ENCODE assay signal across 16 cellular contexts in the genomic region with DNA sequence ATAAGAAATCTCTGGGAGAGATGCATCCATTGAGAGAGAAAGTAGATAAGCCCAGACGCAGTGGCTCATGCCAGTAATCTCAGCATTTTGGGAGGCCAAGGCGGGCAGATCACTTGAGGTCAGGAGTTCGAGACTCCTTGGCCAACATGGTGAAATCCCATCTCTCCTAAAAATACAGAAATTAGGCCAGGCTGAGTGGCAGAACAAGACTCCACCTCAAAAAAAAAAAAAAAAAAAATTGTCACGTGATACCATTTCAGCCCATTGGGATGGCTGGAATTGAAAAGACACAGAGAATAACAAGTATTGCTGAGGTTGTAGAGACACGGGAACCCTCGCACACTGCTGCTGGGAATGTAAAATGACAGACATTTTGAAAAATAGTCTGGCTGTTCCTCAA. TPM values are rescaled to one million over a fixed set of nuclear protein-coding genes. Genes with fewer than 3 reads are reported as not detected.
DNase-seq lines count a peak whose midpoint lies in the region; ATAC-seq and TF ChIP-seq lines count a peak whose summit lies in the region.
"Had no signal": no experiment of that assay in that cellular context is flagged by ENCODE, and none has a peak within 500 bp of the region (broad histone marks: within the 10 kb centered on the region; RNA-seq: fewer than 3 reads in every experiment).

No MANE protein-coding gene starts in this region.

- peak overlapping the region; percentile 98 for H3K27ac Mint-ChIP-seq in activated T-cell treated with anti-CD3 and anti-CD28 coated beads, Interleukin-2, amount 50 U/mL, for 72 hours
- H3K27ac Mint-ChIP-seq in activated T-helper 1 cell treated with anti-CD3 and anti-CD28 coated beads, Interleukin-12 subunit alpha, Interleukin-12 subunit beta, Interleukin-2, Interleukin-4 antibody, amounts not matched to agents 30 ng/mL and 10 ng/mL and 1 ng/mL, durations not matched to agents 14 hours and 24 hours and 36 hours, result no peak overlapping the region
- peak overlapping the region in 8 of 9 donors; percentile 42 to 100 (median 78) for H3K27ac Mint-ChIP-seq in naive thymus-derived CD4-positive, alpha-beta T cell

- no peak overlapping the region for H3K27ac ChIP-seq in naive thymus-derived CD4-positive, alpha-beta T cell (ENCODE audit: low read depth, low read length)
- H3K27ac ChIP-seq in gastroesophageal sphincter, result no peak overlapping the region

- no peaks in the 10 kb centered on the region for H3K27me3 ChIP-seq in naive thymus-derived CD4-positive, alpha-beta T cell (ENCODE audit: control insufficient read depth in 2 of 2, insufficient read depth in 2 of 2, low read length in 2 of 2)
- peaks cover 21% of the 10 kb centered on the region for H3K27me3 ChIP-seq in gastroesophageal sphincter
- H3K27me3 ChIP-seq: Peyer's patch had no signal

- POLR2A ChIA-PET in naive thymus-derived CD4-positive, alpha-beta T cell (lab: Charles Lee), result interaction anchor here (0.7 to 10.4 kb wide), 8 partner anchors 7 to 73 kb away, joined by 3 to 182 read pairs (median 5); a partner anchor contains a TSS

- H3K4me1 Mint-ChIP-seq in activated T-cell treated with anti-CD3 and anti-CD28 coated beads, Interleukin-2, amount 50 U/mL, for 72 hours (ENCODE audit: low read depth), result peaks cover 62% of the 10 kb centered on the region
- peaks cover 40% of the 10 kb centered on the region for H3K4me1 Mint-ChIP-seq in activated T-helper 1 cell treated with anti-CD3 and anti-CD28 coated beads, Interleukin-12 subunit alpha, Interleukin-12 subunit beta, Interleukin-2, Interleukin-4 antibody, amounts not matched to agents 30 ng/mL and 10 ng/mL and 1 ng/mL, durations not matched to agents 14 hours and 24 hours and 36 hours (ENCODE audit: low read depth)
- H3K4me1 Mint-ChIP-seq in naive thymus-derived CD4-positive, alpha-beta T cell, result peaks cover 34 to 53% (median 50%) of the 10 kb centered on the region in 7 donors

- peaks cover 21 to 26% of the 10 kb centered on the region in 2 donors for H3K36me3 Mint-ChIP-seq in activated T-cell treated with anti-CD3 and anti-CD28 coated beads, Interleukin-2, amount 50 U/mL, for 72 hours (ENCODE audit: insufficient read depth in 2 of 2)
- peaks cover 30% of the 10 kb centered on the region for H3K36me3 Mint-ChIP-seq in activated T-helper 1 cell treated with anti-CD3 and anti-CD28 coated beads, Interleukin-12 subunit alpha, Interleukin-12 subunit beta, Interleukin-2, Interleukin-4 antibody, amounts not matched to agents 30 ng/mL and 10 ng/mL and 1 ng/mL, durations not matched to agents 14 hours and 24 hours and 36 hours (ENCODE audit: low read depth)
- peaks cover 8 to 45% (median 10%) of the 10 kb centered on the region in 5 donors for H3K36me3 Mint-ChIP-seq in naive thymus-derived CD4-positive, alpha-beta T cell

- peaks cover 0 to 10% (median 3%) of the 10 kb centered on the region in 3 experiments for H3K36me3 ChIP-seq in naive thymus-derived CD4-positive, alpha-beta T cell (ENCODE audit: control insufficient read depth in 2 of 3, insufficient read depth in 3 of 3, low read length in 3 of 3)
- H3K36me3 ChIP-seq in gastroesophageal sphincter, result no peaks in the 10 kb centered on the region
- H3K36me3 ChIP-seq: HAP-1, Peyer's patch had no signal

- intact Hi-C loops in activated T-helper 1 cell treated with anti-CD3 and anti-CD28 coated beads, Interleukin-12 subunit alpha, Interleukin-12 subunit beta, Interleukin-2, Interleukin-4 antibody, amounts not matched to agents 30 ng/mL and 10 ng/mL and 1 ng/mL, durations not matched to agents 14 hours and 24 hours and 36 hours (cut with micrococcal nuclease), result no loop called here
- intact Hi-C loops in naive thymus-derived CD4-positive, alpha-beta T cell (cut with micrococcal nuclease), result no loop called here

- H3K9me3 Mint-ChIP-seq in activated T-cell treated with anti-CD3 and anti-CD28 coated beads, Interleukin-2, amount 50 U/mL, for 72 hours, result no peaks in the 10 kb centered on the region
- H3K9me3 Mint-ChIP-seq in activated T-helper 1 cell treated with anti-CD3 and anti-CD28 coated beads, Interleukin-12 subunit alpha, Interleukin-12 subunit beta, Interleukin-2, Interleukin-4 antibody, amounts not matched to agents 30 ng/mL and 10 ng/mL and 1 ng/mL, durations not matched to agents 14 hours and 24 hours and 36 hours, result peaks cover 7% of the 10 kb centered on the region
- peaks cover 0 to 6% (median 0%) of the 10 kb centered on the region in 11 donors for H3K9me3 Mint-ChIP-seq in naive thymus-derived CD4-positive, alpha-beta T cell

- CTCF ChIA-PET in naive thymus-derived CD4-positive, alpha-beta T cell (lab: Charles Lee), result interaction anchor here (1.4 to 13.9 kb wide), 5 partner anchors 14 to 109 kb away, joined by 3 to 244 read pairs (median 4); a partner anchor contains a TSS

- TF ChIP-seq POLR2A in gastroesophageal sphincter (IDR thresholded peaks at IDR 0.05), result no peak

- no peaks in the 10 kb centered on the region for H3K9me3 ChIP-seq in naive thymus-derived CD4-positive, alpha-beta T cell (ENCODE audit: control insufficient read depth in 2 of 3, low read length in 3 of 3)
- no peaks in the 10 kb centered on the region for H3K9me3 ChIP-seq in gastroesophageal sphincter
- H3K9me3 ChIP-seq: HAP-1, Peyer's patch had no signal

- no peak for TF ChIP-seq EP300 in gastroesophageal sphincter (IDR thresholded peaks at IDR 0.05)

- 75 to 80% methylated on average over 5 to 6 of the region's 6 CpGs for WGBS in gastroesophageal sphincter (ENCODE audit: low coverage in 1 of 2), 2 donors

- no peak for TF ChIP-seq CTCF in gastroesophageal sphincter (IDR thresholded peaks at IDR 0.05)

- no peak for DNase-seq in activated T-cell treated with anti-CD3 and anti-CD28 coated beads, Interleukin-2, amount 50 U/mL, for 72 hours
- DNase-seq in activated T-cell treated with anti-CD3 and anti-CD28 coated beads, Interleukin-2, amount 50 U/mL, for 1 hour, result no peak
- no peak for DNase-seq in activated T-helper 1 cell treated with anti-CD3 and anti-CD28 coated beads, Interleukin-12 subunit alpha, Interleukin-12 subunit beta, Interleukin-2, Interleukin-4 antibody, amounts not matched to agents 30 ng/mL and 10 ng/mL and 1 ng/mL, durations not matched to agents 14 hours and 24 hours and 36 hours (ENCODE audit: low spot score)
- no peak for DNase-seq in naive thymus-derived CD4-positive, alpha-beta T cell
- no peak for DNase-seq in AG08395 (ENCODE audit: low spot score)
- DNase-seq: DMS153, NCI-H1417 treated with DMSO at 0.1 percent for 48 hours, NCI-H2029, NCI-H510A, NCI-H82, Peyer's patch had no signal

- no peak overlapping the region for H3K4me3 ChIP-seq in naive thymus-derived CD4-positive, alpha-beta T cell (ENCODE audit: low read length)
- no peak overlapping the region for H3K4me3 ChIP-seq in gastroesophageal sphincter
- H3K4me3 ChIP-seq: HAP-1, Peyer's patch had no signal

- H3K4me3 Mint-ChIP-seq in activated T-cell treated with anti-CD3 and anti-CD28 coated beads, Interleukin-2, amount 50 U/mL, for 72 hours, result peak overlapping the region; percentile 98 to 100
- H3K4me3 Mint-ChIP-seq in activated T-helper 1 cell treated with anti-CD3 and anti-CD28 coated beads, Interleukin-12 subunit alpha, Interleukin-12 subunit beta, Interleukin-2, Interleukin-4 antibody, amounts not matched to agents 30 ng/mL and 10 ng/mL and 1 ng/mL, durations not matched to agents 14 hours and 24 hours and 36 hours, result peak overlapping the region; percentile 29
- peak overlapping the region in 1 of 10 donors; percentile 14 for H3K4me3 Mint-ChIP-seq in naive thymus-derived CD4-positive, alpha-beta T cell

- no peak for ATAC-seq in activated T-cell treated with anti-CD3 and anti-CD28 coated beads, Interleukin-2, amount 50 U/mL, for 72 hours (replicated peaks in 1 of 2)
- no peak for ATAC-seq in naive thymus-derived CD4-positive, alpha-beta T cell
- ATAC-seq in gastroesophageal sphincter, result no peak
- ATAC-seq in GM18909 (IDR thresholded peaks at IDR 0.05; ENCODE audit: poor library complexity, unreplicated experiment), result no peak

- no peaks in the 10 kb centered on the region for H3K27me3 Mint-ChIP-seq in activated T-cell treated with anti-CD3 and anti-CD28 coated beads, Interleukin-2, amount 50 U/mL, for 72 hours (ENCODE audit: low read depth)
- H3K27me3 Mint-ChIP-seq in activated T-helper 1 cell treated with anti-CD3 and anti-CD28 coated beads, Interleukin-12 subunit alpha, Interleukin-12 subunit beta, Interleukin-2, Interleukin-4 antibody, amounts not matched to agents 30 ng/mL and 10 ng/mL and 1 ng/mL, durations not matched to agents 14 hours and 24 hours and 36 hours (ENCODE audit: insufficient read depth), result peaks cover 2% of the 10 kb centered on the region
- H3K27me3 Mint-ChIP-seq in naive thymus-derived CD4-positive, alpha-beta T cell, result no peaks in the 10 kb centered on the region

- H3K4me1 ChIP-seq in naive thymus-derived CD4-positive, alpha-beta T cell (ENCODE audit: control insufficient read depth in 2 of 2, insufficient read depth in 2 of 2, low read length in 2 of 2), result peaks cover 25 to 27% of the 10 kb centered on the region in 2 donors
- H3K4me1 ChIP-seq in gastroesophageal sphincter, result peaks cover 0 to 48% (median 11%) of the 10 kb centered on the region in 3 donors

RNA-seq across cellular contexts. Expression of a gene that starts 2.9 kb away (rescaled TPM):
- total RNA-seq in activated T-cell treated with anti-CD3 and anti-CD28 coated beads, Interleukin-2, amount 50 U/mL, for 72 hours, result 1,000 to 10,000 TPM; 1,427 to 2,251 TPM
- total RNA-seq in activated T-helper 1 cell treated with anti-CD3 and anti-CD28 coated beads, Interleukin-12 subunit alpha, Interleukin-12 subunit beta, Interleukin-2, Interleukin-4 antibody, amounts not matched to agents 30 ng/mL and 10 ng/mL and 1 ng/mL, durations not matched to agents 14 hours and 24 hours and 36 hours, result 993 TPM in 2 replicates
- total RNA-seq in naive thymus-derived CD4-positive, alpha-beta T cell, result 1,000 to 10,000 TPM in 1 of 5 experiments, 100 to 1,000 TPM in 4; 351 to 3,697 (median 587) TPM
- 1,000 to 10,000 TPM; 1,418 to 1,605 TPM for polyA plus RNA-seq in naive thymus-derived CD4-positive, alpha-beta T cell
- total RNA-seq in gastroesophageal sphincter, result 10 to 100 TPM in 3 of 4 donors, 1 to 10 TPM in 1; 2.6 to 39.0 (median 21.6) TPM

RNA-seq across cellular contexts. Expression of a gene that starts 16.2 kb away (rescaled TPM):
- 1 to 10 TPM; 2.3 to 5.2 TPM for total RNA-seq in activated T-cell treated with anti-CD3 and anti-CD28 coated beads, Interleukin-2, amount 50 U/mL, for 72 hours
- 11.9 and 12.8 TPM in 2 replicates for total RNA-seq in activated T-helper 1 cell treated with anti-CD3 and anti-CD28 coated beads, Interleukin-12 subunit alpha, Interleukin-12 subunit beta, Interleukin-2, Interleukin-4 antibody, amounts not matched to agents 30 ng/mL and 10 ng/mL and 1 ng/mL, durations not matched to agents 14 hours and 24 hours and 36 hours
- 10 to 100 TPM in 2 of 5 experiments, 1 to 10 TPM in 1, under 1 TPM in 2; 0.73 to 64.4 (median 3.7) TPM for total RNA-seq in naive thymus-derived CD4-positive, alpha-beta T cell
- under 1 TPM; 0.64 to 0.93 TPM for polyA plus RNA-seq in naive thymus-derived CD4-positive, alpha-beta T cell
- 1 to 10 TPM in 2 of 4 donors, not detected in 2; 1.6 to 2.6 TPM for total RNA-seq in gastroesophageal sphincter

RNA-seq across cellular contexts. Expression of a gene that starts 25.8 kb away (rescaled TPM):
- total RNA-seq in activated T-cell treated with anti-CD3 and anti-CD28 coated beads, Interleukin-2, amount 50 U/mL, for 72 hours, result under 1 TPM in 1 of 2 donors, not detected in 1; 0.30 TPM
- total RNA-seq in activated T-helper 1 cell treated with anti-CD3 and anti-CD28 coated beads, Interleukin-12 subunit alpha, Interleukin-12 subunit beta, Interleukin-2, Interleukin-4 antibody, amounts not matched to agents 30 ng/mL and 10 ng/mL and 1 ng/mL, durations not matched to agents 14 hours and 24 hours and 36 hours, result 0.20 TPM in 1 of 2 replicates, not detected in the other
- 1 to 10 TPM in 1 of 5 experiments, not detected in 4; 1.0 TPM for total RNA-seq in naive thymus-derived CD4-positive, alpha-beta T cell
- polyA plus RNA-seq in naive thymus-derived CD4-positive, alpha-beta T cell, result not detected
- 1 to 10 TPM in 1 of 4 donors, under 1 TPM in 2, not detected in 1; 0.31 to 3.1 (median 0.31) TPM for total RNA-seq in gastroesophageal sphincter
- total RNA-seq: LHCN-M2, Right ventricle myocardium superior had no signal

RNA-seq across cellular contexts. Expression of a gene that starts 36.5 kb away (rescaled TPM):
- total RNA-seq in activated T-cell treated with anti-CD3 and anti-CD28 coated beads, Interleukin-2, amount 50 U/mL, for 72 hours, result under 1 TPM; 0.28 to 0.48 TPM
- total RNA-seq in activated T-helper 1 cell treated with anti-CD3 and anti-CD28 coated beads, Interleukin-12 subunit alpha, Interleukin-12 subunit beta, Interleukin-2, Interleukin-4 antibody, amounts not matched to agents 30 ng/mL and 10 ng/mL and 1 ng/mL, durations not matched to agents 14 hours and 24 hours and 36 hours, result 0.07 TPM in 1 of 2 replicates, not detected in the other
- total RNA-seq in naive thymus-derived CD4-positive, alpha-beta T cell, result under 1 TPM in 3 of 5 experiments, not detected in 2; 0.22 to 0.61 (median 0.29) TPM
- polyA plus RNA-seq in naive thymus-derived CD4-positive, alpha-beta T cell, result under 1 TPM in 1 of 2 donors, not detected in 1; 0.35 TPM
- 1 to 10 TPM in 1 of 4 donors, not detected in 3; 1.7 TPM for total RNA-seq in gastroesophageal sphincter
- total RNA-seq: LHCN-M2, Peyer's patch, Right ventricle myocardium superior had no signal

RNA-seq across cellular contexts. Expression of a gene that starts 38.7 kb away (rescaled TPM):
- total RNA-seq in activated T-cell treated with anti-CD3 and anti-CD28 coated beads, Interleukin-2, amount 50 U/mL, for 72 hours, result 10 to 100 TPM; 49.1 to 50.9 TPM
- 48.3 and 49.0 TPM in 2 replicates for total RNA-seq in activated T-helper 1 cell treated with anti-CD3 and anti-CD28 coated beads, Interleukin-12 subunit alpha, Interleukin-12 subunit beta, Interleukin-2, Interleukin-4 antibody, amounts not matched to agents 30 ng/mL and 10 ng/mL and 1 ng/mL, durations not matched to agents 14 hours and 24 hours and 36 hours
- total RNA-seq in naive thymus-derived CD4-positive, alpha-beta T cell, result 10 to 100 TPM; 25.3 to 55.5 (median 26.0) TPM
- polyA plus RNA-seq in naive thymus-derived CD4-positive, alpha-beta T cell, result 10 to 100 TPM; 46.3 to 60.6 TPM
- total RNA-seq in gastroesophageal sphincter, result 10 to 100 TPM; 17.6 to 28.2 (median 25.0) TPM

Comparison
In these comparisons a context has a peak if more than half of its experiments do, and no peak if none do; other contexts are left out.
1. RNA of a gene that starts 2.9 kb away (total RNA-seq): 1,427 to 2,251 TPM in activated T-cell treated with anti-CD3 and anti-CD28 coated beads, Interleukin-2, amount 50 U/mL, for 72 hours, 993 TPM in activated T-helper 1 cell treated with anti-CD3 and anti-CD28 coated beads, Interleukin-12 subunit alpha, Interleukin-12 subunit beta, Interleukin-2, Interleukin-4 antibody, amounts not matched to agents 30 ng/mL and 10 ng/mL and 1 ng/mL, durations not matched to agents 14 hours and 24 hours and 36 hours and 351 to 3,697 TPM in naive thymus-derived CD4-positive, alpha-beta T cell; 2.6 to 39.0 TPM in gastroesophageal sphincter; every median in the first group is over 4 times any median in the second.